Comparison of ENCODE assay signal across 1 cellular context in the genomic region with DNA sequence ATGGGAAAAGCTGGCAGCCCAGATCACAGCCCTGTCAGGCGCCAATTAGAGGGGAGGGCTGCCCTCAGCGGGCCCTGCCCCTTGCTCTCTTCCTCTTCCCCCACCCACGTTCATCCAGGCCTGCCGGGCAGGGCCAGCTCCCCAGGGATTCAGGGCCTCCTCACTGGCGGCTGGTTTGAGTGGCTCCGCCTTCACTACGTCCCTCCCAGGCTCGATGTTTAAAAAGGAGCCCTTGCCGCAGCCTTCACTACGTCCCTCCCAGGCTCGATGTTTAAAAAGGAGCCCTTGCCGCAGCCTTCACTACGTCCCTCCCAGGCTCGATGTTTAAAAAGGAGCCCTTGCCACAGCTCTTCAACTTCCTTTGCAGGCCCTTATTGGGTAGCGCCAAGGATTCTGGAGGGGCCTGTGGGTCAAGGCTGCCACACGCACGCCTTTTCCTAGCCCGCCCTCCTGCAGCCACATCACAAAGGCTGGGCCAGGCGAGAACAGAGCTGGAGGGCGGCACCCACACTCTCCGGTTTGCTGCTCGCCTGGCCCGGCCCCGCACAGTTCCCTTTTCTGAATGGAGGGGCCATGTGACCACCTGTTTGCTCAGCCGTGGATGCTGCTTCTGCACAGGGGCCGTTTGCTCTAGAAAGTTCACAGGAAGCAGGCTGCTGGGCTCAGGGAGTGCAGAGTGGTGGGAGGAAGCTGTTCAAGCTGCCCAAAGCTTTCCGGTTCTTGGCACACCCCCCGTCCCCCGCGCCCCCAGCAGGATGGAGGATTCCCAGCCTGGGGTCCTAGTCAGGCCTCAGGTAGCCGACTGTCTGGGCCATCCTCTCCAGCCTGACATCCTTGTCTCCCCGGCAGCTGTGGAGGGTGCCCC.
A peak's percentile ranks its signal among the peaks of the same experiment; 100 is the strongest.
TF ChIP-seq lines count a peak whose summit lies in the region.

No MANE protein-coding gene starts in this region.

TF ChIP-seq in GM12878, 131 proteins besides CTCF, POLR2A, EP300 and RAD21 (continued from another document and continues in another):
- TF ChIP-seq, protein P1, sequence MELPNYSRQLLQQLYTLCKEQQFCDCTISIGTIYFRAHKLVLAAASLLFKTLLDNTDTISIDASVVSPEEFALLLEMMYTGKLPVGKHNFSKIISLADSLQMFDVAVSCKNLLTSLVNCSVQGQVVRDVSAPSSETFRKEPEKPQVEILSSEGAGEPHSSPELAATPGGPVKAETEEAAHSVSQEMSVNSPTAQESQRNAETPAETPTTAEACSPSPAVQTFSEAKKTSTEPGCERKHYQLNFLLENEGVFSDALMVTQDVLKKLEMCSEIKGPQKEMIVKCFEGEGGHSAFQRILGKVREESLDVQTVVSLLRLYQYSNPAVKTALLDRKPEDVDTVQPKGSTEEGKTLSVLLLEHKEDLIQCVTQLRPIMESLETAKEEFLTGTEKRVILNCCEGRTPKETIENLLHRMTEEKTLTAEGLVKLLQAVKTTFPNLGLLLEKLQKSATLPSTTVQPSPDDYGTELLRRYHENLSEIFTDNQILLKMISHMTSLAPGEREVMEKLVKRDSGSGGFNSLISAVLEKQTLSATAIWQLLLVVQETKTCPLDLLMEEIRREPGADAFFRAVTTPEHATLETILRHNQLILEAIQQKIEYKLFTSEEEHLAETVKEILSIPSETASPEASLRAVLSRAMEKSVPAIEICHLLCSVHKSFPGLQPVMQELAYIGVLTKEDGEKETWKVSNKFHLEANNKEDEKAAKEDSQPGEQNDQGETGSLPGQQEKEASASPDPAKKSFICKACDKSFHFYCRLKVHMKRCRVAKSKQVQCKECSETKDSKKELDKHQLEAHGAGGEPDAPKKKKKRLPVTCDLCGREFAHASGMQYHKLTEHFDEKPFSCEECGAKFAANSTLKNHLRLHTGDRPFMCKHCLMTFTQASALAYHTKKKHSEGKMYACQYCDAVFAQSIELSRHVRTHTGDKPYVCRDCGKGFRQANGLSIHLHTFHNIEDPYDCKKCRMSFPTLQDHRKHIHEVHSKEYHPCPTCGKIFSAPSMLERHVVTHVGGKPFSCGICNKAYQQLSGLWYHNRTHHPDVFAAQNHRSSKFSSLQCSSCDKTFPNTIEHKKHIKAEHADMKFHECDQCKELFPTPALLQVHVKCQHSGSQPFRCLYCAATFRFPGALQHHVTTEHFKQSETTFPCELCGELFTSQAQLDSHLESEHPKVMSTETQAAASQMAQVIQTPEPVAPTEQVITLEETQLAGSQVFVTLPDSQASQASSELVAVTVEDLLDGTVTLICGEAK (IDR thresholded peaks at IDR 0.05; ENCODE audit: borderline replicate concordance), result peak; percentile 21; the same call in 1 of the 2 replicates
- TF ChIP-seq GATAD2B (conservative IDR thresholded peaks at IDR 0.05; ENCODE audit: low read depth) (peak; percentile 69), YY1 (IDR thresholded peaks at IDR 0.05; ENCODE audit: low read depth, low read length) (peak; percentile 46; the same call in 1 of the 2 replicates), BHLHE40 (IDR thresholded peaks at IDR 0.05; ENCODE audit: borderline replicate concordance in 1 of 2, low read depth in 2 of 2, low read length in 1 of 2) (peak in 1 of 2 experiments; percentile 83; a peak in 3 of 4 replicates), IKZF1 (conservative IDR thresholded peaks at IDR 0.05) (peak; percentile 75), NRF1 (conservative IDR thresholded peaks at IDR 0.05; ENCODE audit: low read depth, low read length) (no peak; the same call in 1 of the 2 replicates), HDAC6 (IDR thresholded peaks at IDR 0.05; ENCODE audit: unreplicated experiment) (no peak), ZNF24 (IDR thresholded peaks at IDR 0.05) (no peak), DPF2 (IDR thresholded peaks at IDR 0.05) (peak; percentile 75), HDGF (IDR thresholded peaks at IDR 0.05) (0 out of 2 replicates have a peak, but pooled peaks have one; percentile 21), TARDBP (IDR thresholded peaks at IDR 0.05; ENCODE audit: borderline replicate concordance) (no peak), SREBF1 (IDR thresholded peaks at IDR 0.05; ENCODE audit: low read length) (no peak), ZBED1 (IDR thresholded peaks at IDR 0.05; ENCODE audit: borderline replicate concordance) (no peak), SPI1 (IDR thresholded peaks at IDR 0.05; ENCODE audit: borderline replicate concordance, insufficient read depth, low read depth, low read length) (peak; percentile 95), SIN3A (IDR thresholded peaks at IDR 0.05; ENCODE audit: low read depth, low read length) (peak; percentile 84), RUNX3 (IDR thresholded peaks at IDR 0.05; ENCODE audit: low read length) (no peak), WRNIP1 (IDR thresholded peaks at IDR 0.05; ENCODE audit: borderline replicate concordance, low read depth, low read length) (no peak), POLR2AphosphoS2 (IDR thresholded peaks at IDR 0.05; ENCODE audit: low read depth, low read length) (no peak), ZNF207 (IDR thresholded peaks at IDR 0.05; ENCODE audit: borderline replicate concordance) (no peak; the same call in 1 of the 2 replicates), MYC (IDR thresholded peaks at IDR 0.05; ENCODE audit: insufficient read depth, insufficient read length, insufficient replicate concordance, low read length, severe bottlenecking) (no peak), SIX5 (IDR thresholded peaks at IDR 0.05; ENCODE audit: low read depth, low read length, severe bottlenecking) (no peak), CBFB (IDR thresholded peaks at IDR 0.05; ENCODE audit: low read depth) (no peak; the same call in 1 of the 2 replicates), CEBPB (IDR thresholded peaks at IDR 0.05; ENCODE audit: borderline replicate concordance in 1 of 2, low read depth in 2 of 2, low read length in 2 of 2) (no peak), ASH2L (IDR thresholded peaks at IDR 0.05; ENCODE audit: borderline replicate concordance, low read depth) (no peak), CHD1 (IDR thresholded peaks at IDR 0.05; ENCODE audit: low read depth, low read length) (no peak), SREBF2 (IDR thresholded peaks at IDR 0.05; ENCODE audit: low read length) (no peak), MTA2 (IDR thresholded peaks at IDR 0.05; ENCODE audit: low read depth) (no peak; the same call in 1 of the 2 replicates), KLF5 (IDR thresholded peaks at IDR 0.05; ENCODE audit: partially characterized antibody) (no peak)
- TF ChIP-seq, protein P2, sequence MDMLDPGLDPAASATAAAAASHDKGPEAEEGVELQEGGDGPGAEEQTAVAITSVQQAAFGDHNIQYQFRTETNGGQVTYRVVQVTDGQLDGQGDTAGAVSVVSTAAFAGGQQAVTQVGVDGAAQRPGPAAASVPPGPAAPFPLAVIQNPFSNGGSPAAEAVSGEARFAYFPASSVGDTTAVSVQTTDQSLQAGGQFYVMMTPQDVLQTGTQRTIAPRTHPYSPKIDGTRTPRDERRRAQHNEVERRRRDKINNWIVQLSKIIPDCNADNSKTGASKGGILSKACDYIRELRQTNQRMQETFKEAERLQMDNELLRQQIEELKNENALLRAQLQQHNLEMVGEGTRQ (IDR thresholded peaks at IDR 0.05; ENCODE audit: borderline replicate concordance, low read depth, low read length), result peak; percentile 72
- TF ChIP-seq, protein P3, sequence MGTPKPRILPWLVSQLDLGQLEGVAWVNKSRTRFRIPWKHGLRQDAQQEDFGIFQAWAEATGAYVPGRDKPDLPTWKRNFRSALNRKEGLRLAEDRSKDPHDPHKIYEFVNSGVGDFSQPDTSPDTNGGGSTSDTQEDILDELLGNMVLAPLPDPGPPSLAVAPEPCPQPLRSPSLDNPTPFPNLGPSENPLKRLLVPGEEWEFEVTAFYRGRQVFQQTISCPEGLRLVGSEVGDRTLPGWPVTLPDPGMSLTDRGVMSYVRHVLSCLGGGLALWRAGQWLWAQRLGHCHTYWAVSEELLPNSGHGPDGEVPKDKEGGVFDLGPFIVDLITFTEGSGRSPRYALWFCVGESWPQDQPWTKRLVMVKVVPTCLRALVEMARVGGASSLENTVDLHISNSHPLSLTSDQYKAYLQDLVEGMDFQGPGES (IDR thresholded peaks at IDR 0.05), result 0 out of 2 replicates have a peak, but pooled peaks have one; percentile 6
- TF ChIP-seq, protein P4, sequence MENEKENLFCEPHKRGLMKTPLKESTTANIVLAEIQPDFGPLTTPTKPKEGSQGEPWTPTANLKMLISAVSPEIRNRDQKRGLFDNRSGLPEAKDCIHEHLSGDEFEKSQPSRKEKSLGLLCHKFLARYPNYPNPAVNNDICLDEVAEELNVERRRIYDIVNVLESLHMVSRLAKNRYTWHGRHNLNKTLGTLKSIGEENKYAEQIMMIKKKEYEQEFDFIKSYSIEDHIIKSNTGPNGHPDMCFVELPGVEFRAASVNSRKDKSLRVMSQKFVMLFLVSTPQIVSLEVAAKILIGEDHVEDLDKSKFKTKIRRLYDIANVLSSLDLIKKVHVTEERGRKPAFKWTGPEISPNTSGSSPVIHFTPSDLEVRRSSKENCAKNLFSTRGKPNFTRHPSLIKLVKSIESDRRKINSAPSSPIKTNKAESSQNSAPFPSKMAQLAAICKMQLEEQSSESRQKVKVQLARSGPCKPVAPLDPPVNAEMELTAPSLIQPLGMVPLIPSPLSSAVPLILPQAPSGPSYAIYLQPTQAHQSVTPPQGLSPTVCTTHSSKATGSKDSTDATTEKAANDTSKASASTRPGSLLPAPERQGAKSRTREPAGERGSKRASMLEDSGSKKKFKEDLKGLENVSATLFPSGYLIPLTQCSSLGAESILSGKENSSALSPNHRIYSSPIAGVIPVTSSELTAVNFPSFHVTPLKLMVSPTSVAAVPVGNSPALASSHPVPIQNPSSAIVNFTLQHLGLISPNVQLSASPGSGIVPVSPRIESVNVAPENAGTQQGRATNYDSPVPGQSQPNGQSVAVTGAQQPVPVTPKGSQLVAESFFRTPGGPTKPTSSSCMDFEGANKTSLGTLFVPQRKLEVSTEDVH (IDR thresholded peaks at IDR 0.05; ENCODE audit: low read depth, partially characterized antibody), result no peak
- TF ChIP-seq, protein P5, sequence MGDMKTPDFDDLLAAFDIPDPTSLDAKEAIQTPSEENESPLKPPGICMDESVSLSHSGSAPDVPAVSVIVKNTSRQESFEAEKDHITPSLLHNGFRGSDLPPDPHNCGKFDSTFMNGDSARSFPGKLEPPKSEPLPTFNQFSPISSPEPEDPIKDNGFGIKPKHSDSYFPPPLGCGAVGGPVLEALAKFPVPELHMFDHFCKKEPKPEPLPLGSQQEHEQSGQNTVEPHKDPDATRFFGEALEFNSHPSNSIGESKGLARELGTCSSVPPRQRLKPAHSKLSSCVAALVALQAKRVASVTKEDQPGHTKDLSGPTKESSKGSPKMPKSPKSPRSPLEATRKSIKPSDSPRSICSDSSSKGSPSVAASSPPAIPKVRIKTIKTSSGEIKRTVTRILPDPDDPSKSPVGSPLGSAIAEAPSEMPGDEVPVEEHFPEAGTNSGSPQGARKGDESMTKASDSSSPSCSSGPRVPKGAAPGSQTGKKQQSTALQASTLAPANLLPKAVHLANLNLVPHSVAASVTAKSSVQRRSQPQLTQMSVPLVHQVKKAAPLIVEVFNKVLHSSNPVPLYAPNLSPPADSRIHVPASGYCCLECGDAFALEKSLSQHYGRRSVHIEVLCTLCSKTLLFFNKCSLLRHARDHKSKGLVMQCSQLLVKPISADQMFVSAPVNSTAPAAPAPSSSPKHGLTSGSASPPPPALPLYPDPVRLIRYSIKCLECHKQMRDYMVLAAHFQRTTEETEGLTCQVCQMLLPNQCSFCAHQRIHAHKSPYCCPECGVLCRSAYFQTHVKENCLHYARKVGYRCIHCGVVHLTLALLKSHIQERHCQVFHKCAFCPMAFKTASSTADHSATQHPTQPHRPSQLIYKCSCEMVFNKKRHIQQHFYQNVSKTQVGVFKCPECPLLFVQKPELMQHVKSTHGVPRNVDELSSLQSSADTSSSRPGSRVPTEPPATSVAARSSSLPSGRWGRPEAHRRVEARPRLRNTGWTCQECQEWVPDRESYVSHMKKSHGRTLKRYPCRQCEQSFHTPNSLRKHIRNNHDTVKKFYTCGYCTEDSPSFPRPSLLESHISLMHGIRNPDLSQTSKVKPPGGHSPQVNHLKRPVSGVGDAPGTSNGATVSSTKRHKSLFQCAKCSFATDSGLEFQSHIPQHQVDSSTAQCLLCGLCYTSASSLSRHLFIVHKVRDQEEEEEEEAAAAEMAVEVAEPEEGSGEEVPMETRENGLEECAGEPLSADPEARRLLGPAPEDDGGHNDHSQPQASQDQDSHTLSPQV (IDR thresholded peaks at IDR 0.05), result no peak
- TF ChIP-seq, protein P6, sequence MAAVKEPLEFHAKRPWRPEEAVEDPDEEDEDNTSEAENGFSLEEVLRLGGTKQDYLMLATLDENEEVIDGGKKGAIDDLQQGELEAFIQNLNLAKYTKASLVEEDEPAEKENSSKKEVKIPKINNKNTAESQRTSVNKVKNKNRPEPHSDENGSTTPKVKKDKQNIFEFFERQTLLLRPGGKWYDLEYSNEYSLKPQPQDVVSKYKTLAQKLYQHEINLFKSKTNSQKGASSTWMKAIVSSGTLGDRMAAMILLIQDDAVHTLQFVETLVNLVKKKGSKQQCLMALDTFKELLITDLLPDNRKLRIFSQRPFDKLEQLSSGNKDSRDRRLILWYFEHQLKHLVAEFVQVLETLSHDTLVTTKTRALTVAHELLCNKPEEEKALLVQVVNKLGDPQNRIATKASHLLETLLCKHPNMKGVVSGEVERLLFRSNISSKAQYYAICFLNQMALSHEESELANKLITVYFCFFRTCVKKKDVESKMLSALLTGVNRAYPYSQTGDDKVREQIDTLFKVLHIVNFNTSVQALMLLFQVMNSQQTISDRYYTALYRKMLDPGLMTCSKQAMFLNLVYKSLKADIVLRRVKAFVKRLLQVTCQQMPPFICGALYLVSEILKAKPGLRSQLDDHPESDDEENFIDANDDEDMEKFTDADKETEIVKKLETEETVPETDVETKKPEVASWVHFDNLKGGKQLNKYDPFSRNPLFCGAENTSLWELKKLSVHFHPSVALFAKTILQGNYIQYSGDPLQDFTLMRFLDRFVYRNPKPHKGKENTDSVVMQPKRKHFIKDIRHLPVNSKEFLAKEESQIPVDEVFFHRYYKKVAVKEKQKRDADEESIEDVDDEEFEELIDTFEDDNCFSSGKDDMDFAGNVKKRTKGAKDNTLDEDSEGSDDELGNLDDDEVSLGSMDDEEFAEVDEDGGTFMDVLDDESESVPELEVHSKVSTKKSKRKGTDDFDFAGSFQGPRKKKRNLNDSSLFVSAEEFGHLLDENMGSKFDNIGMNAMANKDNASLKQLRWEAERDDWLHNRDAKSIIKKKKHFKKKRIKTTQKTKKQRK (IDR thresholded peaks at IDR 0.05; ENCODE audit: low read depth, low read length), result no peak
- TF ChIP-seq, protein P7, sequence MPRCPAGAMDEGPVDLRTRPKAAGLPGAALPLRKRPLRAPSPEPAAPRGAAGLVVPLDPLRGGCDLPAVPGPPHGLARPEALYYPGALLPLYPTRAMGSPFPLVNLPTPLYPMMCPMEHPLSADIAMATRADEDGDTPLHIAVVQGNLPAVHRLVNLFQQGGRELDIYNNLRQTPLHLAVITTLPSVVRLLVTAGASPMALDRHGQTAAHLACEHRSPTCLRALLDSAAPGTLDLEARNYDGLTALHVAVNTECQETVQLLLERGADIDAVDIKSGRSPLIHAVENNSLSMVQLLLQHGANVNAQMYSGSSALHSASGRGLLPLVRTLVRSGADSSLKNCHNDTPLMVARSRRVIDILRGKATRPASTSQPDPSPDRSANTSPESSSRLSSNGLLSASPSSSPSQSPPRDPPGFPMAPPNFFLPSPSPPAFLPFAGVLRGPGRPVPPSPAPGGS (IDR thresholded peaks at IDR 0.05; ENCODE audit: borderline replicate concordance, insufficient read depth, low read depth, low read length, poor library complexity, severe bottlenecking), result no peak
